ENCODE assay signal across 19 cellular contexts in genomic region chr17:68661265-68662036, GRCh38.
"Had no signal": no experiment of that assay in that cellular context is flagged by ENCODE, and none has a peak within 500 bp of the region (broad histone marks: within the 10 kb centered on the region; RNA-seq: fewer than 3 reads in every experiment).

No MANE protein-coding gene starts in this region.

- H3K27ac ChIP-seq: SJSA1, SK-N-MC had no signal

- H3K4me1 ChIP-seq: SJSA1 had no signal

- DNase-seq: KBM-7, MV-4-11, NCI-H1048, NCI-H1105, NCI-H1417, NCI-H1436 treated with DMSO at 0.1 percent for 48 hours, NCI-H1694, NCI-H187 treated with DMSO at 0.1 percent for 48 hours, NCI-H2029 treated with DMSO at 0.1 percent for 48 hours, NCI-H2227 treated with DMSO at 0.1 percent for 48 hours, NCI-H510A, NCI-H524 treated with DMSO at 0.1 percent for 48 hours, NCI-H69, NCI-H774, Right ventricle myocardium superior, RPMI8226, SIG-M5 had no signal

- H3K27me3 ChIP-seq: SJSA1 had no signal

- H3K36me3 ChIP-seq: SJSA1 had no signal

- H3K9me3 ChIP-seq: SJSA1 had no signal

- H3K4me3 ChIP-seq: SJSA1, SK-N-MC had no signal
